9 cellular contexts compared by ENCODE assay signal in genomic region chr15:85333132-85333831, GRCh38. TPM values are rescaled to one million over a fixed set of nuclear protein-coding genes. Genes with fewer than 3 reads are reported as not detected.
DNase-seq lines count a peak whose midpoint lies in the region; ATAC-seq and TF ChIP-seq lines count a peak whose summit lies in the region.
"Had no signal": no experiment of that assay in that cellular context is flagged by ENCODE, and none has a peak within 500 bp of the region (broad histone marks: within the 10 kb centered on the region; RNA-seq: fewer than 3 reads in every experiment).

No MANE protein-coding gene starts in this region.

- H3K79me2 ChIP-seq in GM23248 (ENCODE audit: insufficient read depth) (no peaks in the 10 kb centered on the region), smooth muscle cell (ENCODE audit: low read depth) (no peaks in the 10 kb centered on the region)

- H3K27me3 ChIP-seq in GM23248 (replicated peaks; ENCODE audit: insufficient read depth) (no peaks in the 10 kb centered on the region), smooth muscle cell (ENCODE audit: low read depth) (no peaks in the 10 kb centered on the region)

- H3K4me1 ChIP-seq in GM23248 (ENCODE audit: insufficient read depth) (peaks cover 47% of the 10 kb centered on the region), smooth muscle cell (ENCODE audit: low read depth) (peaks cover 32% of the 10 kb centered on the region)

- TF ChIP-seq CTCF in fibroblast of villous mesenchyme (IDR thresholded peaks at IDR 0.05; ENCODE audit: insufficient read depth, low read depth, low read length) = no peak
- no peak for TF ChIP-seq CTCF in smooth muscle cell (IDR thresholded peaks at IDR 0.05; ENCODE audit: borderline replicate concordance, insufficient read depth, poor library complexity, severe bottlenecking)

- H3K9ac ChIP-seq in GM23248 (no peak overlapping the region), smooth muscle cell (ENCODE audit: low read depth) (no peak overlapping the region)

- H3K27ac ChIP-seq in GM23248 (peak overlapping the region; percentile 62), smooth muscle cell (ENCODE audit: low read depth) (peak overlapping the region; percentile 82)

- peaks cover 33% of the 10 kb centered on the region for H3F3A ChIP-seq in GM23248 (ENCODE audit: insufficient read depth)
- peaks cover 64% of the 10 kb centered on the region for H3F3A ChIP-seq in smooth muscle cell (ENCODE audit: low read depth)

- DNase-seq in GM23248 (peak; percentile 75), fibroblast of villous mesenchyme (ENCODE audit: low read depth) (peak; percentile 99), smooth muscle cell (lab: John Stamatoyannopoulos, UW; ENCODE audit: unreplicated experiment) (no peak), hippocampal formation (lab: John Stamatoyannopoulos, UW) (no peak), cerebellum (ENCODE audit: low spot score) (no peak), nucleus accumbens (lab: John Stamatoyannopoulos, UW) (no peak)
- DNase-seq: H9, NCI-H1417 had no signal

- H2AFZ ChIP-seq in GM23248 (no peak overlapping the region), smooth muscle cell (ENCODE audit: low read depth) (no peak overlapping the region)

- 56 to 60% methylated on average over 6 of the region's 6 CpGs for WGBS in GM23248 (ENCODE audit: low coverage in 1 of 2, low lambda C conversion rate in 2 of 2, missing lambda C conversion rate in 2 of 2), 2 experiments
- 13% methylated on average over 6 of the region's 6 CpGs for WGBS in smooth muscle cell (ENCODE audit: low lambda C conversion rate)

- H4K20me1 ChIP-seq in GM23248 (ENCODE audit: insufficient read depth) (no peaks in the 10 kb centered on the region), smooth muscle cell (ENCODE audit: low read depth) (no peaks in the 10 kb centered on the region)

- no peaks in the 10 kb centered on the region for H3K9me3 ChIP-seq in GM23248 (ENCODE audit: low read depth)
- H3K9me3 ChIP-seq in smooth muscle cell (replicated peaks; ENCODE audit: low read depth) = no peaks in the 10 kb centered on the region

- in situ Hi-C loops in GM23248 (cut with MboI) = loop anchor here (10.0 kb wide), 1 partner anchor 142 kb away; no protein-coding TSS in a partner anchor

- peak; percentile 59 for ATAC-seq in SK-N-SH treated with all-trans-retinoic acid at 6 μM for 48 hours

- H3K9me2 ChIP-seq in GM23248 (ENCODE audit: insufficient read depth) = no peaks in the 10 kb centered on the region

- H3K4me3 ChIP-seq in GM23248 = no peak overlapping the region
- H3K4me3 ChIP-seq in fibroblast of villous mesenchyme (ENCODE audit: low read depth, low read length) = no peak overlapping the region
- H3K4me3 ChIP-seq in smooth muscle cell = no peak overlapping the region

- H3K36me3 ChIP-seq in GM23248 (ENCODE audit: low read depth) = no peaks in the 10 kb centered on the region
- H3K36me3 ChIP-seq in smooth muscle cell (ENCODE audit: low read depth) = no peaks in the 10 kb centered on the region

- H3K4me2 ChIP-seq in GM23248 (ENCODE audit: unreplicated experiment) = peak overlapping the region; percentile 19
- peak overlapping the region; percentile 60 for H3K4me2 ChIP-seq in smooth muscle cell

TF ChIP-seq in SK-N-SH treated with all-trans-retinoic acid at 6 μM for 48 hours, 23 proteins besides CTCF, POLR2A, EP300 and RAD21:
- TF ChIP-seq ZC3H10 (CRISPR knock-in tag; IDR thresholded peaks at IDR 0.05) = no peak
- TF ChIP-seq ZNF8 (CRISPR knock-in tag; IDR thresholded peaks at IDR 0.05) = peak; percentile 84

RNA-seq across cellular contexts. Expression of gene AKAP13, which starts 47.1 kb away (rescaled TPM):
- total RNA-seq in GM23248 (2014; rRNA removed; shearing (Covaris generic)) = 27.7 and 45.0 TPM in 2 replicates
- polyA plus RNA-seq in GM23248 (2016; fragmentation: Nextera tagmentation; extraction: Ambion mirVana) (22.5 and 26.5 TPM in 2 replicates), smooth muscle cell (43.3 and 46.8 TPM in 2 replicates)
- total RNA-seq in fibroblast of villous mesenchyme (116 and 164 TPM in 2 replicates), smooth muscle cell (63.5 and 71.8 TPM in 2 replicates), cerebellum (96.0 TPM)

Comparison
In these comparisons a context has a peak if more than half of its experiments do, and no peak if none do; other contexts are left out.
1. DNase-seq: peak in GM23248 (single experiment) and fibroblast of villous mesenchyme (single experiment); none in smooth muscle cell (single experiment), hippocampal formation (0 of 2), cerebellum (single experiment) and nucleus accumbens (0 of 56).